ENCODE assay signal across 11 cellular contexts in the genomic region with DNA sequence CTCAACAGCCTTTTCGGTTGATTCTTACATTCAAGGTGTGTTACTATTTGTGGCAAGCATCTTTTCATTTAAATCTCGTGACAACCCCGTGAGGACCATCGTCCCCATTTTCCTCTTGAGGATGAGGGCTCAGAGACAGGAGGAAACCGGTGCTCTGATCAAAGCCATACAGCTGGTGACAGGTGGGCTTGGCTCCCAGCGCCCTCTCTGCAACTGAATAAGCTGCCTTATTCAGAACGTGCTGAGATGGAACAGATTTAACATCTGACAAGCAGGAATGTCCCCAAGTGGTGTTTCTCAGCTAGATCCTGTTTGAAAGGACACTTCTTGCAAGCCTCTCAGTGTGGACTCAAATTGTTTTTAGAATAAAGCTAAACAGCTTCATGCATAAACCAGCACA. TPM values are rescaled to one million over a fixed set of nuclear protein-coding genes. Genes with fewer than 3 reads are reported as not detected.
DNase-seq lines count a peak whose midpoint lies in the region; ATAC-seq and TF ChIP-seq lines count a peak whose summit lies in the region.
"Had no signal": no experiment of that assay in that cellular context is flagged by ENCODE, and none has a peak within 500 bp of the region (broad histone marks: within the 10 kb centered on the region; RNA-seq: fewer than 3 reads in every experiment).

No MANE protein-coding gene starts in this region.

- H3K27me3 Mint-ChIP-seq in activated CD4-positive, alpha-beta memory T cell treated with anti-CD3 and anti-CD28 coated beads for 36 hours, result no peaks in the 10 kb centered on the region
- H3K27me3 Mint-ChIP-seq: brain had no signal

- H3K36me3 ChIP-seq in HAP-1 (replicated peaks) (peaks cover 10% of the 10 kb centered on the region; the same call in 1 of the 2 replicates), lower lobe of right lung (peaks cover 13% of the 10 kb centered on the region), MM.1S (replicated peaks; ENCODE audit: insufficient read depth, low read length) (no peaks in the 10 kb centered on the region), smooth muscle cell (ENCODE audit: low read depth) (no peaks in the 10 kb centered on the region)

- H3K27ac Mint-ChIP-seq in activated CD4-positive, alpha-beta memory T cell treated with anti-CD3 and anti-CD28 coated beads for 36 hours, result no peak overlapping the region

- H3K4me2 ChIP-seq in MM.1S (ENCODE audit: low read depth, low read length), result no peak overlapping the region
- no peak overlapping the region for H3K4me2 ChIP-seq in smooth muscle cell

- H3K9me3 ChIP-seq in HAP-1, result no peaks in the 10 kb centered on the region
- no peaks in the 10 kb centered on the region for H3K9me3 ChIP-seq in lower lobe of right lung
- H3K9me3 ChIP-seq in MM.1S (replicated peaks; ENCODE audit: insufficient read depth, low read length), result no peaks in the 10 kb centered on the region
- H3K9me3 ChIP-seq in smooth muscle cell (replicated peaks; ENCODE audit: low read depth), result no peaks in the 10 kb centered on the region

- in situ Hi-C loops in HAP-1 (cut with MboI; ENCODE audit: low sequenced_read_pairs), result no loop called here

- H3K9me3 Mint-ChIP-seq in activated CD4-positive, alpha-beta memory T cell treated with anti-CD3 and anti-CD28 coated beads for 36 hours, result no peaks in the 10 kb centered on the region

- H3F3A ChIP-seq in MM.1S (ENCODE audit: insufficient read depth, low read length) (no peaks in the 10 kb centered on the region), smooth muscle cell (ENCODE audit: low read depth) (peaks cover 8% of the 10 kb centered on the region)

- H4K20me1 ChIP-seq in MM.1S (ENCODE audit: insufficient read depth, low read length), result no peaks in the 10 kb centered on the region
- H4K20me1 ChIP-seq in smooth muscle cell (ENCODE audit: low read depth), result peaks cover 4% of the 10 kb centered on the region

- DNase-seq in COLO668 (lab: John Stamatoyannopoulos, UW; ENCODE audit: unreplicated experiment) (peak; percentile 35), HAP-1 (ENCODE audit: low spot score in 2 of 2) (peak; percentile 39), lower lobe of right lung (no peak), MM.1S (no peak), NCI-H2081 treated with DMSO at 0.1 percent for 48 hours (lab: John Stamatoyannopoulos, UW) (no peak), smooth muscle cell (lab: John Stamatoyannopoulos, UW; ENCODE audit: unreplicated experiment) (no peak)
- DNase-seq in activated CD4-positive, alpha-beta memory T cell treated with anti-CD3 and anti-CD28 coated beads for 36 hours, result no peak
- DNase-seq: GOT3, NCI-H187 had no signal

- H3K4me3 Mint-ChIP-seq in activated CD4-positive, alpha-beta memory T cell treated with anti-CD3 and anti-CD28 coated beads for 36 hours, result peak overlapping the region; percentile 68

- CTCF ChIA-PET in activated CD4-positive, alpha-beta memory T cell treated with anti-CD3 and anti-CD28 coated beads for 36 hours (lab: Charles Lee), result interaction anchor here (1.2 to 4.2 kb wide), 8 partner anchors 9 to 157 kb away, joined by 4 to 155 read pairs (median 16); a partner anchor contains a TSS

- H3K9ac ChIP-seq in MM.1S (ENCODE audit: low read length) (no peak overlapping the region), smooth muscle cell (ENCODE audit: low read depth) (no peak overlapping the region)

- WGBS in smooth muscle cell (ENCODE audit: low lambda C conversion rate), result 91% methylated on average over 7 of the region's 7 CpGs

- H3K36me3 Mint-ChIP-seq in activated CD4-positive, alpha-beta memory T cell treated with anti-CD3 and anti-CD28 coated beads for 36 hours, result no peaks in the 10 kb centered on the region

- H3K79me2 ChIP-seq in MM.1S (ENCODE audit: low read length) (no peaks in the 10 kb centered on the region), smooth muscle cell (ENCODE audit: low read depth) (no peaks in the 10 kb centered on the region)

- H3K4me3 ChIP-seq in HAP-1, result no peak overlapping the region
- H3K4me3 ChIP-seq in lower lobe of right lung, result peak overlapping the region; percentile 35
- no peak overlapping the region for H3K4me3 ChIP-seq in MM.1S (ENCODE audit: low read length)
- no peak overlapping the region for H3K4me3 ChIP-seq in smooth muscle cell

- peaks cover 4% of the 10 kb centered on the region; the same call in 1 of the 2 replicates for H3K4me1 ChIP-seq in HAP-1
- no peaks in the 10 kb centered on the region for H3K4me1 ChIP-seq in lower lobe of right lung
- H3K4me1 ChIP-seq in MM.1S (ENCODE audit: low read length), result no peaks in the 10 kb centered on the region
- H3K4me1 ChIP-seq in smooth muscle cell (ENCODE audit: low read depth), result no peaks in the 10 kb centered on the region

- intact Hi-C loops in activated CD4-positive, alpha-beta memory T cell treated with anti-CD3 and anti-CD28 coated beads for 36 hours (cut with micrococcal nuclease), result no loop called here
- intact Hi-C loops in lower lobe of right lung (cut with DNase I), result no loop called here

- no peaks in the 10 kb centered on the region for H3K9me2 ChIP-seq in MM.1S (replicated peaks; ENCODE audit: insufficient read depth, low read length)

- no peak for ATAC-seq in lower lobe of right lung
- ATAC-seq in HG02571 (IDR thresholded peaks at IDR 0.05; ENCODE audit: unreplicated experiment), result no peak

- no peaks in the 10 kb centered on the region for H3K27me3 ChIP-seq in HAP-1 (ENCODE audit: low read depth)
- no peaks in the 10 kb centered on the region for H3K27me3 ChIP-seq in lower lobe of right lung (ENCODE audit: low read depth)
- H3K27me3 ChIP-seq in MM.1S (replicated peaks; ENCODE audit: insufficient read depth, low read length), result peaks cover 48% of the 10 kb centered on the region
- H3K27me3 ChIP-seq in smooth muscle cell (ENCODE audit: low read depth), result no peaks in the 10 kb centered on the region

- POLR2A ChIA-PET in activated CD4-positive, alpha-beta memory T cell treated with anti-CD3 and anti-CD28 coated beads for 36 hours (lab: Charles Lee), result interaction anchor here (1.0 to 1.6 kb wide), 2 partner anchors 14 to 21 kb away, joined by 3 to 7 read pairs; no protein-coding TSS in a partner anchor

- H3K27ac ChIP-seq in lower lobe of right lung (no peak overlapping the region), MM.1S (ENCODE audit: low read length) (no peak overlapping the region), smooth muscle cell (ENCODE audit: low read depth) (no peak overlapping the region)

- H2AFZ ChIP-seq in MM.1S (ENCODE audit: low read length), result no peak overlapping the region
- H2AFZ ChIP-seq in smooth muscle cell (ENCODE audit: low read depth), result no peak overlapping the region

- H3K4me1 Mint-ChIP-seq in activated CD4-positive, alpha-beta memory T cell treated with anti-CD3 and anti-CD28 coated beads for 36 hours (ENCODE audit: low read depth), result peaks cover 2% of the 10 kb centered on the region
- H3K4me1 Mint-ChIP-seq: brain had no signal

- TF ChIP-seq CTCF in lower lobe of right lung (IDR thresholded peaks at IDR 0.05), result no peak
- no peak for TF ChIP-seq CTCF in MM.1S (IDR thresholded peaks at IDR 0.05; ENCODE audit: low read length)
- no peak for TF ChIP-seq CTCF in smooth muscle cell (IDR thresholded peaks at IDR 0.05; ENCODE audit: borderline replicate concordance, insufficient read depth, poor library complexity, severe bottlenecking)

RNA-seq across cellular contexts. Expression of a gene that starts 22.2 kb away (rescaled TPM):
- total RNA-seq in activated CD4-positive, alpha-beta memory T cell treated with anti-CD3 and anti-CD28 coated beads for 36 hours, result 10 to 100 TPM; 41.7 to 43.2 TPM
- total RNA-seq in lower lobe of right lung (43.1 TPM), smooth muscle cell (40.9 and 43.4 TPM in 2 replicates)
- polyA plus RNA-seq in smooth muscle cell, result 34.8 and 36.0 TPM in 2 replicates

RNA-seq across cellular contexts. Expression of a gene that starts 39.0 kb away (rescaled TPM):
- under 1 TPM; 0.12 to 0.15 TPM for total RNA-seq in activated CD4-positive, alpha-beta memory T cell treated with anti-CD3 and anti-CD28 coated beads for 36 hours
- total RNA-seq in lower lobe of right lung, result 13.4 TPM
- 137 and 168 TPM in 2 replicates for total RNA-seq in smooth muscle cell
- 163 and 243 TPM in 2 replicates for polyA plus RNA-seq in smooth muscle cell

Comparison
In these comparisons a context has a peak if more than half of its experiments do, and no peak if none do; other contexts are left out.
1. DNase-seq: peak in COLO668 (single experiment) and HAP-1 (2 of 2); none in activated CD4-positive, alpha-beta memory T cell treated with anti-CD3 and anti-CD28 coated beads for 36 hours (single experiment), lower lobe of right lung (single experiment), MM.1S (single experiment), NCI-H2081 treated with DMSO at 0.1 percent for 48 hours (single experiment) and smooth muscle cell (single experiment).
2. RNA of a gene that starts 39.0 kb away (total RNA-seq): 137 to 168 TPM in smooth muscle cell and 13.4 TPM in lower lobe of right lung (single experiment); 0.12 to 0.15 TPM in activated CD4-positive, alpha-beta memory T cell treated with anti-CD3 and anti-CD28 coated beads for 36 hours; every median in the first group is over 10 times any median in the second.